8 cellular contexts compared by ENCODE assay signal in genomic region chr11:33015621-33016551, GRCh38. TPM values are rescaled to one million over a fixed set of nuclear protein-coding genes. Genes with fewer than 3 reads are reported as not detected.
A peak's percentile ranks its signal among the peaks of the same experiment; 100 is the strongest.
DNase-seq lines count a peak whose midpoint lies in the region; FAIRE-seq and TF ChIP-seq lines count a peak whose summit lies in the region.

DEPDC7 (plus strand) TSS chr11:33015878; CDS start chr11:33015956, 78 bp downstream.

- H3K79me2 ChIP-seq in astrocyte (ENCODE audit: insufficient read depth, low read length): peaks cover 6% of the 10 kb centered on the region

- H3K4me3 Mint-ChIP-seq in HFFc6: peak within 1 kb of the TSS; percentile 96
- H3K4me3 Mint-ChIP-seq in astrocyte (ENCODE audit: unreplicated experiment): peak within 1 kb of the TSS; percentile 90

- H3K9me3 ChIP-seq in astrocyte (ENCODE audit: insufficient read depth, low read depth, low read length): no peaks in the 10 kb centered on the region

- peaks cover 21% of the 10 kb centered on the region for H3K36me3 Mint-ChIP-seq in HFFc6 (ENCODE audit: low read depth)
- H3K36me3 Mint-ChIP-seq in astrocyte (ENCODE audit: low read depth, unreplicated experiment): no peaks in the 10 kb centered on the region

- H3K27ac ChIP-seq in astrocyte (ENCODE audit: low read depth, low read length): no peak within 1 kb of the TSS
- peak within 1 kb of the TSS; percentile 39 for H3K27ac ChIP-seq in rectal smooth muscle tissue (ENCODE audit: low read depth, low read length)

- H3K27me3 Mint-ChIP-seq in HFFc6 (ENCODE audit: insufficient read depth) (no peaks in the 10 kb centered on the region; the same call in 1 of the 2 replicates), astrocyte (ENCODE audit: low read depth, unreplicated experiment) (peaks cover 8% of the 10 kb centered on the region)

- H3K4me1 ChIP-seq in astrocyte (ENCODE audit: insufficient read depth, low read length): peaks cover 12% of the 10 kb centered on the region
- no peaks in the 10 kb centered on the region for H3K4me1 ChIP-seq in rectal smooth muscle tissue (ENCODE audit: control insufficient read depth, insufficient read depth, low read length)

- H3K9ac ChIP-seq in astrocyte (ENCODE audit: low read length) (peak within 1 kb of the TSS; percentile 69), rectal smooth muscle tissue (ENCODE audit: low read length) (no peak within 1 kb of the TSS)

- TF ChIP-seq CTCF in GM10266 (IDR thresholded peaks at IDR 0.05; ENCODE audit: control insufficient read depth, insufficient read depth, low read depth, missing control alignments): no peak
- TF ChIP-seq CTCF in HFFc6 (IDR thresholded peaks at IDR 0.05): no peak
- TF ChIP-seq CTCF in astrocyte (IDR thresholded peaks at IDR 0.05; ENCODE audit: insufficient read depth, low read depth, low read length): no peak

- DNase-seq in GM10266 (ENCODE audit: extremely low spot score): peak; percentile 89
- peak; percentile 80 for DNase-seq in HFFc6
- DNase-seq in NCI-H1417 treated with DMSO at 0.1 percent for 48 hours (lab: John Stamatoyannopoulos, UW): peak; percentile 85
- peak; percentile 40 to 84 (median 54) for DNase-seq in T-helper 2 cell
- peak; percentile 72 for DNase-seq in astrocyte (ENCODE audit: low read depth)
- peak; percentile 84 to 89 for DNase-seq in hippocampal formation (lab: John Stamatoyannopoulos, UW)
- DNase-seq in urothelium cell line (ENCODE audit: low spot score): peak; percentile 92

- H3K27me3 ChIP-seq in astrocyte (ENCODE audit: insufficient read depth, low read length) (no peaks in the 10 kb centered on the region), rectal smooth muscle tissue (ENCODE audit: control insufficient read depth, insufficient read depth, low read length) (no peaks in the 10 kb centered on the region)

- H3K4me2 ChIP-seq in astrocyte (ENCODE audit: low read length): peak within 1 kb of the TSS; percentile 89

- H3K4me3 ChIP-seq in astrocyte (ENCODE audit: insufficient read depth, low read depth, low read length) (peak within 1 kb of the TSS; percentile 68), rectal smooth muscle tissue (ENCODE audit: low read length) (peak within 1 kb of the TSS; percentile 68)

- peaks cover 61% of the 10 kb centered on the region for H3K4me1 Mint-ChIP-seq in HFFc6 (ENCODE audit: low read depth)
- H3K4me1 Mint-ChIP-seq in astrocyte (ENCODE audit: low read depth, unreplicated experiment): peaks cover 9% of the 10 kb centered on the region

- FAIRE-seq in astrocyte (lab: Jason Lieb, UNC) (no peak), urothelium cell line (lab: Jason Lieb, UNC) (peak; percentile 77)

- H3K36me3 ChIP-seq in astrocyte (ENCODE audit: insufficient read depth, low read length) (no peaks in the 10 kb centered on the region), rectal smooth muscle tissue (ENCODE audit: control insufficient read depth, insufficient read depth, low read length) (no peaks in the 10 kb centered on the region)

- H3K9me3 Mint-ChIP-seq in HFFc6 (no peaks in the 10 kb centered on the region), astrocyte (ENCODE audit: unreplicated experiment) (peaks cover 5% of the 10 kb centered on the region)

- H2AFZ ChIP-seq in astrocyte (ENCODE audit: low read depth, low read length): peak within 1 kb of the TSS; percentile 86

- no peaks in the 10 kb centered on the region for H4K20me1 ChIP-seq in astrocyte (ENCODE audit: insufficient read depth, low read length)

- H3K27ac Mint-ChIP-seq in HFFc6 (peak within 1 kb of the TSS; percentile 88), astrocyte (ENCODE audit: unreplicated experiment) (peak within 1 kb of the TSS; percentile 59)

RNA-seq across cellular contexts. Expression of gene DEPDC7, which starts in this region (rescaled TPM):
- 10 to 100 TPM; 14.5 to 19.1 (median 14.9) TPM for total RNA-seq in HFFc6 (2021; fragmentation: NEBNext Ultra II Directional; extraction: Animal tissue kit (Norgen Biotek cat#: 25700))
- total RNA-seq in astrocyte: 3.7 and 4.0 TPM in 2 replicates
